In genomic region chr5:75717082-75717922, GRCh38 we compare ENCODE assay signal across 8 cellular contexts. TPM values are rescaled to one million over a fixed set of nuclear protein-coding genes. Genes with fewer than 3 reads are reported as not detected.
DNase-seq lines count a peak whose midpoint lies in the region; ATAC-seq, FAIRE-seq and TF ChIP-seq lines count a peak whose summit lies in the region.

POC5 (minus strand) TSS chr5:75717437; CDS start chr5:75712937, 4,500 bp downstream.

- intact Hi-C loops in IMR-90 (cut with micrococcal nuclease) (no loop called here), endothelial cell of umbilical vein (cut with micrococcal nuclease) (loop anchor here (1.0 to 10.0 kb wide), 6 partner anchors 151 to 663 kb away; partner anchors contain the start of genes ANKRD31, CERT1, GCNT4 and POLK)

- H3K56ac ChIP-seq in IMR-90 (ENCODE audit: extremely low read depth, insufficient read depth, low read length) = peak within 1 kb of the TSS; percentile 91

- 0 out of 2 replicates have a peak within 1 kb of the TSS, but pooled peaks have one; percentile 14 for H2BK20ac ChIP-seq in IMR-90 (ENCODE audit: low read depth, low read length)

- H3K4me1 ChIP-seq in IMR-90 (ENCODE audit: control insufficient read depth, insufficient read depth, low read length) (no peaks in the 10 kb centered on the region), endothelial cell of umbilical vein (ENCODE audit: control insufficient read depth, extremely low read depth, insufficient read depth, low read length) (peaks cover 7% of the 10 kb centered on the region)

- peaks cover 15% of the 10 kb centered on the region for H3K79me2 ChIP-seq in endothelial cell of umbilical vein (ENCODE audit: control insufficient read depth, insufficient read depth, low read length)

- peak within 1 kb of the TSS; percentile 27 for H3K18ac ChIP-seq in IMR-90 (ENCODE audit: low read depth, low read length)

- H3K27me3 ChIP-seq in IMR-90 (ENCODE audit: control insufficient read depth, insufficient read depth, low read length) (no peaks in the 10 kb centered on the region), endothelial cell of umbilical vein (ENCODE audit: control insufficient read depth in 2 of 2, insufficient read depth in 2 of 2, low read length in 2 of 2) (peaks cover 8 to 9% of the 10 kb centered on the region in 2 experiments)

- H4K20me1 ChIP-seq in IMR-90 (ENCODE audit: insufficient read depth, low read length) (no peaks in the 10 kb centered on the region), endothelial cell of umbilical vein (replicated peaks; ENCODE audit: control insufficient read depth, extremely low read depth, insufficient read depth, low read length) (no peaks in the 10 kb centered on the region)

- TF ChIP-seq CTCF in IMR-90 (conservative IDR thresholded peaks at IDR 0.05; ENCODE audit: low read depth, low read length) (no peak), endothelial cell of umbilical vein (IDR thresholded peaks at IDR 0.05; ENCODE audit: extremely low read depth in 1 of 2, insufficient read depth in 1 of 2, low read depth in 1 of 2, low read length in 2 of 2) (no peak)

- DNase-seq in DMS 273 (lab: John Stamatoyannopoulos, UW; ENCODE audit: unreplicated experiment) = peak; percentile 99
- peak; percentile 93 for DNase-seq in IMR-90
- peak; percentile 99 for DNase-seq in OCI-M1 (lab: John Stamatoyannopoulos, UW)
- peak; percentile 98 for DNase-seq in activated T-cell treated with anti-CD3 and anti-CD28 coated beads for 24 hours (ENCODE audit: low read depth)
- peak; percentile 98 for DNase-seq in endothelial cell of umbilical vein (ENCODE audit: low read depth, low spot score)
- peak; percentile 97 for DNase-seq in midbrain (lab: John Stamatoyannopoulos, UW)
- peak; percentile 96 to 97 for DNase-seq in stimulated activated CD8-positive, alpha-beta memory T cell treated with anti-CD3 and anti-CD28 coated beads, Interleukin-2, amount 100 ng/mL, for 1 hour (ENCODE audit: low read depth in 2 of 2)

- in situ Hi-C loops in IMR-90 (cut with MboI; ENCODE audit: low sequenced_read_pairs) = no loop called here

- peak within 1 kb of the TSS; percentile 93 for H4K91ac ChIP-seq in IMR-90 (ENCODE audit: insufficient read depth, low read depth, low read length)

- peak; percentile 98 for FAIRE-seq in endothelial cell of umbilical vein (lab: Jason Lieb, UNC)

- H2BK5ac ChIP-seq in IMR-90 (ENCODE audit: low read depth, low read length, poor library complexity, severe bottlenecking) = peak within 1 kb of the TSS; percentile 81

- H4K8ac ChIP-seq in IMR-90 (ENCODE audit: low read depth in 2 of 2, low read length in 2 of 2) = peak within 1 kb of the TSS; percentile 50 to 96

- H3K9me1 ChIP-seq in IMR-90 (ENCODE audit: insufficient read depth, low read length) (peaks cover 6% of the 10 kb centered on the region; the same call in 1 of the 2 replicates), endothelial cell of umbilical vein (replicated peaks; ENCODE audit: control insufficient read depth, extremely low read depth, insufficient read depth, low read length) (no peaks in the 10 kb centered on the region)

- H3K14ac ChIP-seq in IMR-90 (replicated peaks; ENCODE audit: low read depth, low read length) = peak within 1 kb of the TSS; percentile 84

- H3K4me2 ChIP-seq in IMR-90 (ENCODE audit: low read depth, low read length) (peak within 1 kb of the TSS; percentile 68), endothelial cell of umbilical vein (ENCODE audit: insufficient read depth, low read length) (peak within 1 kb of the TSS; percentile 86)

- H3K79me1 ChIP-seq in IMR-90 (ENCODE audit: low read depth in 1 of 2, low read length in 2 of 2) = peaks cover 8 to 32% of the 10 kb centered on the region in 2 experiments

- CTCF ChIA-PET in IMR-90 (lab: Yijun Ruan, JAX) (no interaction called here), endothelial cell of umbilical vein (lab: Charles Lee) (interaction anchor here (0.7 to 1.5 kb wide), 5 partner anchors 10 to 380 kb away, joined by 3 to 8 read pairs (median 3); partner anchors contain the start of gene HMGCR)

- no peak within 1 kb of the TSS for H2BK15ac ChIP-seq in IMR-90 (ENCODE audit: low read depth, low read length)

- peak within 1 kb of the TSS; percentile 90 for H2AK9ac ChIP-seq in IMR-90 (replicated peaks; ENCODE audit: low read depth, low read length, poor library complexity)

- H2AFZ ChIP-seq in IMR-90 (replicated peaks; ENCODE audit: low read length, poor library complexity) = peak within 1 kb of the TSS; percentile 100
- peak within 1 kb of the TSS; percentile 79 for H2AFZ ChIP-seq in endothelial cell of umbilical vein (ENCODE audit: low read depth, low read length)

- 0 out of 2 replicates have a peak, but pooled peaks have one; percentile 6 for TF ChIP-seq RAD21 in IMR-90 (IDR thresholded peaks at IDR 0.05; ENCODE audit: low read length)

- H3K36me3 ChIP-seq in IMR-90 (ENCODE audit: control insufficient read depth, insufficient read depth, low read length) (peaks cover 3% of the 10 kb centered on the region; the same call in 1 of the 2 replicates), endothelial cell of umbilical vein (ENCODE audit: control insufficient read depth in 2 of 2, extremely low read depth in 1 of 2, insufficient read depth in 2 of 2, low read length in 2 of 2) (peaks cover 0 to under 1% of the 10 kb centered on the region in 2 experiments)

- H3K27ac ChIP-seq in IMR-90 (ENCODE audit: insufficient read depth, low read length) = peak within 1 kb of the TSS; percentile 78
- peak within 1 kb of the TSS; percentile 53 for H3K27ac ChIP-seq in endothelial cell of umbilical vein (ENCODE audit: insufficient read depth, low read depth, low read length)

- H2BK120ac ChIP-seq in IMR-90 (ENCODE audit: low read depth, low read length) = peak within 1 kb of the TSS; percentile 62

- no peaks in the 10 kb centered on the region for H3K9me3 ChIP-seq in IMR-90 (ENCODE audit: control insufficient read depth, insufficient read depth, low read length)
- no peaks in the 10 kb centered on the region for H3K9me3 ChIP-seq in endothelial cell of umbilical vein (replicated peaks; ENCODE audit: control insufficient read depth, insufficient read depth, low read length)

- ATAC-seq in GM21528 (IDR thresholded peaks at IDR 0.05; ENCODE audit: low FRiP score, unreplicated experiment) (peak; percentile 97), IMR-90 (ENCODE audit: low read depth) (peak; percentile 95)

- 0 out of 2 replicates have a peak within 1 kb of the TSS, but pooled peaks have one; percentile 25 for H2AK5ac ChIP-seq in IMR-90 (ENCODE audit: low read depth, low read length)

- TF ChIP-seq POLR2A in IMR-90 (IDR thresholded peaks at IDR 0.05; ENCODE audit: low read depth, low read length) = no peak
- TF ChIP-seq POLR2A in endothelial cell of umbilical vein (IDR thresholded peaks at IDR 0.05; ENCODE audit: low read depth, low read length) = no peak

- peak within 1 kb of the TSS; percentile 36; the same call in 1 of the 2 replicates for H3K23ac ChIP-seq in IMR-90 (ENCODE audit: low read depth, low read length)

- BruUV-seq in IMR-90 (replicated peaks; lab: Mats Ljungman, UMichigan) = no TSS peak
- TSS peak; percentile 84 for BruUV-seq in endothelial cell of umbilical vein (replicated peaks; lab: Mats Ljungman, UMichigan)

- H3K4ac ChIP-seq in IMR-90 (ENCODE audit: low read depth, low read length) = peak within 1 kb of the TSS; percentile 85

- peak within 1 kb of the TSS; percentile 73 for H3K9ac ChIP-seq in IMR-90 (ENCODE audit: low read depth, low read length)
- peak within 1 kb of the TSS; percentile 61 for H3K9ac ChIP-seq in endothelial cell of umbilical vein (replicated peaks; ENCODE audit: extremely low read depth, insufficient read depth, low read length)

- peak within 1 kb of the TSS; percentile 84 for H4K5ac ChIP-seq in IMR-90 (ENCODE audit: low read depth, low read length)

- H3K4me3 ChIP-seq in IMR-90 (ENCODE audit: insufficient read depth, low read depth, low read length) (peak within 1 kb of the TSS; percentile 90), endothelial cell of umbilical vein (replicated peaks in 1 of 3; ENCODE audit: insufficient read depth in 1 of 3, low read depth in 1 of 3, low read length in 3 of 3) (peak within 1 kb of the TSS; percentile 49 to 88 (median 86))

- WGBS in IMR-90 (ENCODE audit: extremely low coverage in 2 of 2, insufficient read length in 1 of 2), 2 experiments = 4% methylated on average over 15 of the region's 51 CpGs; no CpG with 5 or more reads in 1 of the 2 experiments

- POLR2A ChIA-PET in IMR-90 (lab: Charles Lee; ENCODE audit: unreplicated experiment) (no interaction called here), endothelial cell of umbilical vein (lab: Charles Lee) (interaction anchor here (0.7 to 1.1 kb wide), 2 partner anchors 28 to 380 kb away, joined by 3 read pairs; partner anchors contain the start of gene HMGCR)

- dilution Hi-C loops in IMR-90 (cut with HindIII; ENCODE audit: low sequenced_read_pairs, unreplicated experiment) = no loop called here
- dilution Hi-C loops in endothelial cell of umbilical vein (cut with MboI; ENCODE audit: extremely low pct_ligation_motif_present, low sequenced_read_pairs) = no loop called here

TF ChIP-seq in IMR-90, 13 proteins besides CTCF, POLR2A, EP300 and RAD21 (continues in another document):
- no peak for TF ChIP-seq RCOR1 (IDR thresholded peaks at IDR 0.05; ENCODE audit: insufficient replicate concordance, low read length)
- TF ChIP-seq MAZ (IDR thresholded peaks at IDR 0.05; ENCODE audit: borderline replicate concordance, low read depth, low read length) = no peak
- no peak for TF ChIP-seq BHLHE40 (IDR thresholded peaks at IDR 0.05; ENCODE audit: low read depth, low read length)
- peak; percentile 95 for TF ChIP-seq MXI1 (IDR thresholded peaks at IDR 0.05; ENCODE audit: borderline replicate concordance, low read depth, low read length)

TF ChIP-seq in endothelial cell of umbilical vein, 7 proteins besides CTCF, POLR2A, EP300 and RAD21 (continues in another document):
- TF ChIP-seq POLR2AphosphoS5 (IDR thresholded peaks at IDR 0.05; ENCODE audit: insufficient read depth, low read depth, low read length) = peak; percentile 41
- TF ChIP-seq FOS (IDR thresholded peaks at IDR 0.05; ENCODE audit: borderline replicate concordance, insufficient read depth, low read length) = peak; percentile 82
- peak; percentile 56 for TF ChIP-seq MYC (IDR thresholded peaks at IDR 0.05; ENCODE audit: low read depth, low read length)
- TF ChIP-seq EZH2 (IDR thresholded peaks at IDR 0.05; ENCODE audit: borderline replicate concordance, low read depth, low read length, severe bottlenecking) = no peak

RNA-seq across cellular contexts. Expression of gene POC5, which starts in this region (rescaled TPM):
- total RNA-seq in IMR-90 (2012; rRNA removed) = 12.9 and 13.1 TPM in 2 replicates
- 6.2 and 6.6 TPM in 2 replicates for polyA plus RNA-seq in IMR-90 (2012; rRNA removed)
- polyA plus RNA-seq in IMR-90 (2012; cell fraction: cytosol; rRNA removed) = 2.0 and 2.3 TPM in 2 replicates
- 4.6 and 15.1 TPM in 2 replicates for polyA plus RNA-seq in IMR-90 (2012; cell fraction: nucleus; rRNA removed; ENCODE audit: low replicate concordance)
- total RNA-seq in endothelial cell of umbilical vein = 7.8 and 8.3 TPM in 2 replicates
- 10.9 and 15.9 TPM in 2 replicates for polyA plus RNA-seq in endothelial cell of umbilical vein
- polyA plus RNA-seq in endothelial cell of umbilical vein (2011; cell fraction: cytosol; rRNA removed) = 9.6 and 14.4 TPM in 2 replicates
- polyA plus RNA-seq in endothelial cell of umbilical vein (2011; cell fraction: nucleus; rRNA removed) = 21.0 and 25.9 TPM in 2 replicates
- polyA plus RNA-seq in endothelial cell of umbilical vein (2012) = 7.0 and 10.0 TPM in 2 replicates
- 7.3 and 10.9 TPM in 2 replicates for polyA minus RNA-seq in endothelial cell of umbilical vein
- 12.3 TPM for polyA minus RNA-seq in endothelial cell of umbilical vein (2011; cell fraction: cytosol; rRNA and poly(A)+ RNA removed)
- polyA minus RNA-seq in endothelial cell of umbilical vein (2011; cell fraction: nucleus; rRNA and poly(A)+ RNA removed) = 8.4 and 16.6 TPM in 2 replicates

Comparison
In these comparisons a context has a peak if more than half of its experiments do, and no peak if none do; other contexts are left out.
1. Peak in every context shown above with its lines: DNase-seq, ATAC-seq, H3K4me3 ChIP-seq and H3K27ac ChIP-seq.